15 cellular contexts compared by ENCODE assay signal in the genomic region with DNA sequence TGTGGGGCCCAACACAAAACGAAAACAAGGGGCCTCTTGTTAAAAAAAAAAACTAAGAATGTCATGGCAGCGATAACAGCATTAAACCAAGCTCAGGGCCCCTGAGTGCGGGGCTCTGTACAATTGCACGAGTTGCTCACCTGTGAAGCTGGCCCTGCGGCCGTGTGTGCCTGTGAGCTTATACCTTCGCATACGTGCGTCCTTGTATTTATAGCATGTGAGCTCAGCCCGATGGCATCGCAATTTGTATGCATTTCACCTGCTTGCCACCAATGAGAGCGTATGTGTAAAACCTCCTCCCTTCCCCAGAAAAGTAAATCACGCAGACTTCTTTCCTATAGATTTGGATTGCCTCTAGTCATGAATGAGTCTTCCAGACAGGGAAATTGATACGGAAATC. TPM values are rescaled to one million over a fixed set of nuclear protein-coding genes. Genes with fewer than 3 reads are reported as not detected.
"Had no signal": no experiment of that assay in that cellular context is flagged by ENCODE, and none has a peak within 500 bp of the region (broad histone marks: within the 10 kb centered on the region; RNA-seq: fewer than 3 reads in every experiment).

No MANE protein-coding gene starts in this region.

- DNase-seq: activated CD4-positive, alpha-beta T cell treated with anti-CD3 and anti-CD28 coated beads for 1 hour; activated CD4-positive, alpha-beta T cell treated with anti-CD3 and anti-CD28 coated beads, Interleukin-2, amount 50 U/mL, for 48 hours; activated naive CD4-positive, alpha-beta T cell treated with anti-CD3 and anti-CD28 coated beads for 36 hours; amniotic stem cell; body of pancreas; caudate nucleus; colonic mucosa; hippocampal formation; left lung; ovary; stimulated activated CD4-positive, alpha-beta T cell treated with anti-CD3 and anti-CD28 coated beads, Interleukin-12 subunit alpha, Interleukin-12 subunit beta, amount 100 ng/mL, for 4 hours; stimulated activated CD4-positive, alpha-beta T cell treated with anti-CD3 and anti-CD28 coated beads, Interleukin-2, amount 100 ng/mL, for 24 hours; stimulated activated naive B cell treated with anti-CD40 and anti-IgM and Interleukin-4, amounts not matched to agents 10 μg/mL and 1 μg/mL and 100 μg/mL, for 72 hours had no signal

- H3K27ac Mint-ChIP-seq: activated naive CD4-positive, alpha-beta T cell treated with anti-CD3 and anti-CD28 coated beads for 36 hours; activated T-helper 1 cell treated with anti-CD3 and anti-CD28 coated beads, Interleukin-12 subunit alpha, Interleukin-12 subunit beta, Interleukin-2, Interleukin-4 antibody, amounts not matched to agents 30 ng/mL and 10 ng/mL and 1 ng/mL, durations not matched to agents 14 hours and 24 hours and 36 hours; stimulated activated naive B cell treated with anti-CD40 and anti-IgM and Interleukin-4, amounts not matched to agents 10 μg/mL and 1 μg/mL and 100 μg/mL, for 72 hours had no signal

- H3K27me3 Mint-ChIP-seq: stimulated activated naive B cell treated with anti-CD40 and anti-IgM and Interleukin-4, amounts not matched to agents 10 μg/mL and 1 μg/mL and 100 μg/mL, for 72 hours had no signal

- H3K9me3 Mint-ChIP-seq: activated naive CD4-positive, alpha-beta T cell treated with anti-CD3 and anti-CD28 coated beads for 36 hours; activated T-helper 1 cell treated with anti-CD3 and anti-CD28 coated beads, Interleukin-12 subunit alpha, Interleukin-12 subunit beta, Interleukin-2, Interleukin-4 antibody, amounts not matched to agents 30 ng/mL and 10 ng/mL and 1 ng/mL, durations not matched to agents 14 hours and 24 hours and 36 hours; stimulated activated naive B cell treated with anti-CD40 and anti-IgM and Interleukin-4, amounts not matched to agents 10 μg/mL and 1 μg/mL and 100 μg/mL, for 72 hours had no signal

- ATAC-seq: body of pancreas; left lung; stimulated activated naive B cell treated with anti-CD40 and anti-IgM and Interleukin-4, amounts not matched to agents 10 μg/mL and 1 μg/mL and 100 μg/mL, for 72 hours had no signal

- H3K4me3 Mint-ChIP-seq: activated naive CD4-positive, alpha-beta T cell treated with anti-CD3 and anti-CD28 coated beads for 36 hours; activated T-helper 1 cell treated with anti-CD3 and anti-CD28 coated beads, Interleukin-12 subunit alpha, Interleukin-12 subunit beta, Interleukin-2, Interleukin-4 antibody, amounts not matched to agents 30 ng/mL and 10 ng/mL and 1 ng/mL, durations not matched to agents 14 hours and 24 hours and 36 hours; stimulated activated naive B cell treated with anti-CD40 and anti-IgM and Interleukin-4, amounts not matched to agents 10 μg/mL and 1 μg/mL and 100 μg/mL, for 72 hours had no signal

RNA-seq across cellular contexts. Expression of gene PRAM1, which starts 40.5 kb away (rescaled TPM):
- total RNA-seq: SK-MEL-5 had no signal
